In genomic region chr17:57324646-57325045, GRCh38 we compare ENCODE assay signal across 18 cellular contexts.
A peak's percentile ranks its signal among the peaks of the same experiment; 100 is the strongest.
DNase-seq lines count a peak whose midpoint lies in the region; ATAC-seq, FAIRE-seq and TF ChIP-seq lines count a peak whose summit lies in the region.
"Had no signal": no experiment of that assay in that cellular context is flagged by ENCODE, and none has a peak within 500 bp of the region (broad histone marks: within the 10 kb centered on the region; RNA-seq: fewer than 3 reads in every experiment).

No MANE protein-coding gene starts in this region.

- FAIRE-seq in HepG2 (lab: Jason Lieb, UNC) = peak; percentile 40
- FAIRE-seq in urothelium cell line (lab: Jason Lieb, UNC) = peak; percentile 80
- FAIRE-seq: A204.1, G401.6, GM12891 had no signal

- H3K36me3 ChIP-seq in HepG2 (replicated peaks in 1 of 2; ENCODE audit: control insufficient read depth in 1 of 2, insufficient read depth in 2 of 2, low read length in 2 of 2) = peaks cover 21 to 62% of the 10 kb centered on the region in 2 experiments
- no peaks in the 10 kb centered on the region for H3K36me3 ChIP-seq in right lobe of liver
- peaks cover 5 to 48% of the 10 kb centered on the region in 2 donors for H3K36me3 ChIP-seq in neuronal stem cell (replicated peaks in 1 of 2; ENCODE audit: control insufficient read depth in 2 of 2, insufficient read depth in 2 of 2, low read length in 2 of 2)

- H3K4ac ChIP-seq in neuronal stem cell (ENCODE audit: low read length) = no peak overlapping the region

- H3K23ac ChIP-seq in neuronal stem cell (ENCODE audit: low read depth, low read length, poor library complexity) = no peak overlapping the region

- H3K4me3 Mint-ChIP-seq in brain = no peak overlapping the region
- H3K4me3 Mint-ChIP-seq: B cell; CD4-positive, alpha-beta T cell had no signal

- no peaks in the 10 kb centered on the region for H3K27me3 Mint-ChIP-seq in brain
- H3K27me3 Mint-ChIP-seq: B cell; CD4-positive, alpha-beta T cell had no signal

- H3K79me1 ChIP-seq in neuronal stem cell (ENCODE audit: low read depth, low read length) = peaks cover 13% of the 10 kb centered on the region

- H3K4me3 ChIP-seq in HepG2 (replicated peaks in 1 of 3; ENCODE audit: insufficient read depth in 1 of 3, low read depth in 2 of 3, low read length in 3 of 3) = no peak overlapping the region
- H3K4me3 ChIP-seq in right lobe of liver = no peak overlapping the region
- H3K4me3 ChIP-seq in neuronal stem cell (ENCODE audit: low read length in 2 of 2) = no peak overlapping the region
- H3K4me3 ChIP-seq: HAP-1 had no signal

- H3K4me1 ChIP-seq in HepG2 (ENCODE audit: insufficient read depth, low read length) (peaks cover 43% of the 10 kb centered on the region), right lobe of liver (peaks cover 0 to 3% (median 0%) of the 10 kb centered on the region in 4 donors), neuronal stem cell (ENCODE audit: control insufficient read depth in 2 of 2, insufficient read depth in 1 of 2, low read depth in 1 of 2, low read length in 2 of 2) (peaks cover 9 to 20% of the 10 kb centered on the region in 2 donors)

- no peak for TF ChIP-seq EP300 in HepG2 (IDR thresholded peaks at IDR 0.05; ENCODE audit: low read depth in 2 of 2, low read length in 2 of 2)
- TF ChIP-seq EP300 in HepG2 (CRISPR knock-in tag; IDR thresholded peaks at IDR 0.05; ENCODE audit: borderline replicate concordance) = no peak

- H3K4me1 Mint-ChIP-seq in brain = peaks cover 81% of the 10 kb centered on the region

- H2AK5ac ChIP-seq in neuronal stem cell (ENCODE audit: low read depth, low read length) = no peak overlapping the region

- H4K8ac ChIP-seq in neuronal stem cell (ENCODE audit: low read depth, low read length) = no peak overlapping the region

- H4K20me1 ChIP-seq in HepG2 (ENCODE audit: insufficient read depth, low read length) = peaks cover 11% of the 10 kb centered on the region

- no peak for DNase-seq in HepG2 (ENCODE audit: low spot score)
- DNase-seq in right lobe of liver = no peak
- DNase-seq in neuronal stem cell (ENCODE audit: low spot score) = no peak
- DNase-seq in urothelium cell line (ENCODE audit: low spot score) = no peak
- no peak for DNase-seq in erythroblast (lab: John Stamatoyannopoulos, UW)
- DNase-seq in NCI-H1930 (lab: John Stamatoyannopoulos, UW) = no peak
- DNase-seq: C1 segment of cervical spinal cord; CD4-positive, alpha-beta T cell; DMS79; EL; GOT3 had no signal

- no TSS peak for BruUV-seq in HepG2 (replicated peaks; lab: Mats Ljungman, UMichigan)

- TF ChIP-seq CTCF in HepG2 (CRISPR knock-in tag; IDR thresholded peaks at IDR 0.05) = no peak
- no peak for TF ChIP-seq CTCF in right lobe of liver (IDR thresholded peaks at IDR 0.05)
- no peak for TF ChIP-seq CTCF in brain (conservative IDR thresholded peaks at IDR 0.05)

- intact Hi-C loops in HepG2 (cut with micrococcal nuclease; ENCODE audit: unreplicated experiment) (no loop called here), right lobe of liver (cut with DNase I) (no loop called here)

- in situ Hi-C loops in HepG2 (cut with HindIII; ENCODE audit: extremely low pct_ligation_motif_present, low pct_unique_long_range_greater_than_20kb) = no loop called here

- no peak overlapping the region for H2BK15ac ChIP-seq in neuronal stem cell (ENCODE audit: low read length)

- no peaks in the 10 kb centered on the region for H3K27me3 ChIP-seq in HepG2 (ENCODE audit: control insufficient read depth in 1 of 2, insufficient read depth in 2 of 2, low read length in 2 of 2)
- H3K27me3 ChIP-seq in right lobe of liver = no peaks in the 10 kb centered on the region
- no peaks in the 10 kb centered on the region for H3K27me3 ChIP-seq in neuronal stem cell (ENCODE audit: control insufficient read depth in 3 of 3, insufficient read depth in 3 of 3, low read depth in 1 of 3, low read length in 3 of 3)

- H2BK5ac ChIP-seq in neuronal stem cell (ENCODE audit: low read length) = no peak overlapping the region

- H3K79me2 ChIP-seq in HepG2 (ENCODE audit: insufficient read depth, low read length) = peaks cover 34% of the 10 kb centered on the region

- H3K14ac ChIP-seq in neuronal stem cell (ENCODE audit: low read length) = no peak overlapping the region

- TF ChIP-seq POLR2A in HepG2 (IDR thresholded peaks at IDR 0.05; ENCODE audit: insufficient read depth in 1 of 2, low read depth in 2 of 2, low read length in 2 of 2) (no peak), right lobe of liver (IDR thresholded peaks at IDR 0.05) (no peak), erythroblast (IDR thresholded peaks at IDR 0.05; ENCODE audit: low read length) (no peak)

- CTCF ChIA-PET in HepG2 (lab: Yijun Ruan, JAX; ENCODE audit: low intra/inter-chr PET ratio, low total read pairs) = no interaction called here

- H3K9me3 ChIP-seq in HepG2 (ENCODE audit: low read length) (no peaks in the 10 kb centered on the region), right lobe of liver (no peaks in the 10 kb centered on the region), neuronal stem cell (replicated peaks in 1 of 2; ENCODE audit: control insufficient read depth in 2 of 2, insufficient read depth in 1 of 2, low read depth in 1 of 2, low read length in 2 of 2) (no peaks in the 10 kb centered on the region)
- H3K9me3 ChIP-seq: HAP-1 had no signal

- H2BK120ac ChIP-seq in neuronal stem cell (ENCODE audit: low read depth, low read length) = no peak overlapping the region

- H3K9ac ChIP-seq in HepG2 (ENCODE audit: insufficient read depth, low read depth, low read length) (no peak overlapping the region), neuronal stem cell (ENCODE audit: low read depth, low read length, poor library complexity) (peak overlapping the region; percentile 34)

- POLR2A ChIA-PET in HepG2 (lab: Yijun Ruan, JAX) = no interaction called here

- H3K18ac ChIP-seq in neuronal stem cell (ENCODE audit: low read length) = no peak overlapping the region

- peaks cover 61% of the 10 kb centered on the region for H3K36me3 Mint-ChIP-seq in brain

- no peak for TF ChIP-seq RAD21 in HepG2 (CRISPR knock-in tag; IDR thresholded peaks at IDR 0.05)

- ATAC-seq in HepG2 = no peak
- no peak for ATAC-seq in right lobe of liver
- no peak for ATAC-seq in GM18511 (IDR thresholded peaks at IDR 0.05; ENCODE audit: unreplicated experiment)

- no peak overlapping the region for H4K91ac ChIP-seq in neuronal stem cell (ENCODE audit: low read depth, low read length, poor library complexity)

- no peak overlapping the region for H2BK12ac ChIP-seq in neuronal stem cell (ENCODE audit: low read length)

- H2AFZ ChIP-seq in HepG2 (ENCODE audit: low read length) (no peak overlapping the region), neuronal stem cell (ENCODE audit: low read length) (no peak overlapping the region)

- H3K27ac ChIP-seq in HepG2 (ENCODE audit: extremely low read length, insufficient read depth, low read length) = no peak overlapping the region
- H3K27ac ChIP-seq in right lobe of liver = no peak overlapping the region
- no peak overlapping the region for H3K27ac ChIP-seq in neuronal stem cell (replicated peaks; ENCODE audit: low read length)

- no peaks in the 10 kb centered on the region for H3K9me3 Mint-ChIP-seq in brain
- H3K9me3 Mint-ChIP-seq: CD4-positive, alpha-beta T cell had no signal

- peak overlapping the region in 3 of 5 experiments; percentile 15 to 56 (median 19) for H3K27ac Mint-ChIP-seq in brain
- H3K27ac Mint-ChIP-seq: B cell; CD4-positive, alpha-beta T cell had no signal

- H3K4me2 ChIP-seq in HepG2 (ENCODE audit: low read depth, low read length) (no peak overlapping the region), neuronal stem cell (ENCODE audit: insufficient read depth, low read length, poor library complexity, severe bottlenecking) (no peak overlapping the region)

TF ChIP-seq in HepG2, 621 proteins besides CTCF, POLR2A, EP300 and RAD21:
- TF ChIP-seq ZSCAN20 (CRISPR knock-in tag; IDR thresholded peaks at IDR 0.05; ENCODE audit: borderline replicate concordance) (no peak), ATM (IDR thresholded peaks at IDR 0.05; ENCODE audit: borderline replicate concordance) (no peak), ZNF574 (CRISPR knock-in tag; IDR thresholded peaks at IDR 0.05) (no peak), MTF1 (CRISPR knock-in tag; IDR thresholded peaks at IDR 0.05) (no peak), TSC22D2 (CRISPR knock-in tag; IDR thresholded peaks at IDR 0.05; ENCODE audit: borderline replicate concordance) (no peak)
